Comparison of ENCODE assay signal across 10 cellular contexts in the genomic region with DNA sequence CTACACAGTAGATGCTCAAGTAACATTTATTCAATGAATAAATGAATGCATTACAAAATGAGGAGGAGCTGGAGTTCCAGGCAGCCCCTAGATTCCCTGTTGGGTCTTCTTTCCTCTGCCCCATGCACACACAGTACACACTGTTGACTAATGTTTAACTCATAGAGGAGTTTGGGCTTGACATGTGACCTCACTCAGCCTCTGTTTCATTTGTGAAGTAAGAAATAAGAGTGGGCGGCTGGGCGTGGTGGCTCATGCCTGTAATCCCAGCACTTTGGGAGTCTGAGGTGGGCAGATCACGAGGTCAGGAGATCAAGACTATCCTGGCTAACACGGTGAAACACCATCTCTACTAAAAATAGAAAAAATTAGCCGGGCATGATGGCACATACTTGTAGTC. TPM values are rescaled to one million over a fixed set of nuclear protein-coding genes. Genes with fewer than 3 reads are reported as not detected.
DNase-seq lines count a peak whose midpoint lies in the region; ATAC-seq and TF ChIP-seq lines count a peak whose summit lies in the region.
"Not testable (repeated sequence)": the region's sequence is repeated elsewhere in the genome, so short reads cannot be mapped to it uniquely, and the experiment has no call there.
"Had no signal": no experiment of that assay in that cellular context is flagged by ENCODE, and none has a peak within 500 bp of the region (broad histone marks: within the 10 kb centered on the region; RNA-seq: fewer than 3 reads in every experiment).

No MANE protein-coding gene starts in this region.

- not testable (repeated sequence) for H3K4me3 ChIP-seq in lower lobe of right lung

- H3K27me3 ChIP-seq in lower lobe of right lung (ENCODE audit: low read depth) = not testable (repeated sequence)

- peak; percentile 52 for ATAC-seq in GM18909 (IDR thresholded peaks at IDR 0.05; ENCODE audit: poor library complexity, unreplicated experiment)
- ATAC-seq in activated T-cell treated with anti-CD3 and anti-CD28 coated beads, Interleukin-2, amount 50 U/mL, for 72 hours (replicated peaks in 1 of 2) = peak; percentile 78 to 85
- peak; percentile 68 to 84 for ATAC-seq in lower lobe of right lung

- H3K4me1 ChIP-seq in lower lobe of right lung = peaks cover 29% of the 10 kb centered on the region

- H3K36me3 Mint-ChIP-seq in activated T-cell treated with anti-CD3 and anti-CD28 coated beads, Interleukin-2, amount 50 U/mL, for 72 hours (ENCODE audit: insufficient read depth in 2 of 2) = not testable (repeated sequence)

- H3K36me3 ChIP-seq in lower lobe of right lung = not testable (repeated sequence)

- H3K4me1 Mint-ChIP-seq in activated T-cell treated with anti-CD3 and anti-CD28 coated beads, Interleukin-2, amount 50 U/mL, for 72 hours (ENCODE audit: low read depth) = peaks cover 11% of the 10 kb centered on the region

- not testable (repeated sequence) for TF ChIP-seq CTCF in lower lobe of right lung (IDR thresholded peaks at IDR 0.05)

- H3K9me3 ChIP-seq in lower lobe of right lung = not testable (repeated sequence)

- H3K4me3 Mint-ChIP-seq in activated T-cell treated with anti-CD3 and anti-CD28 coated beads, Interleukin-2, amount 50 U/mL, for 72 hours = not testable (repeated sequence)

- H3K27ac ChIP-seq in lower lobe of right lung = peak overlapping the region; percentile 46

- intact Hi-C loops in lower lobe of right lung (cut with DNase I) = not testable (repeated sequence)

- DNase-seq in LHCN-M2 (ENCODE audit: low read depth) = peak; percentile 78
- DNase-seq in activated T-cell treated with anti-CD3 and anti-CD28 coated beads, Interleukin-2, amount 50 U/mL, for 72 hours = peak in 1 of 2 donors; percentile 22
- DNase-seq in fibroblast of peridontal ligament (ENCODE audit: extremely low read depth) = peak; percentile 59
- peak; percentile 61 for DNase-seq in lower lobe of right lung

- H3K27ac Mint-ChIP-seq in activated T-cell treated with anti-CD3 and anti-CD28 coated beads, Interleukin-2, amount 50 U/mL, for 72 hours = not testable (repeated sequence)

- H3K9me3 Mint-ChIP-seq in activated T-cell treated with anti-CD3 and anti-CD28 coated beads, Interleukin-2, amount 50 U/mL, for 72 hours = not testable (repeated sequence)

- not testable (repeated sequence) for H3K27me3 Mint-ChIP-seq in activated T-cell treated with anti-CD3 and anti-CD28 coated beads, Interleukin-2, amount 50 U/mL, for 72 hours (ENCODE audit: low read depth)

RNA-seq across cellular contexts. Expression of gene SLC51B, which starts 1.0 kb away (rescaled TPM):
- total RNA-seq in LHCN-M2 (2014; rRNA removed) = 0.23 TPM in 1 of 2 replicates, not detected in the other
- not detected for polyA plus RNA-seq in LHCN-M2 (2012)
- total RNA-seq in activated T-cell treated with anti-CD3 and anti-CD28 coated beads, Interleukin-2, amount 50 U/mL, for 72 hours = not detected
- 3.2 TPM for total RNA-seq in lower lobe of right lung
- total RNA-seq: CD8-positive, alpha-beta memory T cell; cerebellum; esophagus squamous epithelium; natural killer cell; temporal lobe had no signal
- polyA plus RNA-seq: CD8-positive, alpha-beta memory T cell had no signal

RNA-seq across cellular contexts. Expression of gene MTFMT, which starts 14.8 kb away (rescaled TPM):
- total RNA-seq in LHCN-M2 (2014; rRNA removed) (28.7 and 36.5 TPM in 2 replicates), lower lobe of right lung (15.7 TPM)
- polyA plus RNA-seq in LHCN-M2 (2012) = 9.3 TPM
- 10 to 100 TPM; 12.9 to 18.2 TPM for total RNA-seq in activated T-cell treated with anti-CD3 and anti-CD28 coated beads, Interleukin-2, amount 50 U/mL, for 72 hours

RNA-seq across cellular contexts. Expression of gene RASL12, which starts 23.6 kb away (rescaled TPM):
- total RNA-seq in LHCN-M2 (2014; rRNA removed) (not detected in 2 replicates), lower lobe of right lung (21.5 TPM)
- polyA plus RNA-seq in LHCN-M2 (2012) = not detected
- total RNA-seq in activated T-cell treated with anti-CD3 and anti-CD28 coated beads, Interleukin-2, amount 50 U/mL, for 72 hours = not detected
- total RNA-seq: CD8-positive, alpha-beta memory T cell; natural killer cell had no signal
- polyA plus RNA-seq: CD8-positive, alpha-beta memory T cell had no signal

RNA-seq across cellular contexts. Expression of gene KBTBD13, which starts 32.3 kb away (rescaled TPM):
- total RNA-seq in LHCN-M2 (2014; rRNA removed) (not detected in 2 replicates), lower lobe of right lung (not detected)
- polyA plus RNA-seq in LHCN-M2 (2012) = not detected
- total RNA-seq in activated T-cell treated with anti-CD3 and anti-CD28 coated beads, Interleukin-2, amount 50 U/mL, for 72 hours = not detected
- total RNA-seq: CD8-positive, alpha-beta memory T cell; cerebellum; esophagus squamous epithelium; natural killer cell; temporal lobe had no signal
- polyA plus RNA-seq: CD8-positive, alpha-beta memory T cell had no signal

RNA-seq across cellular contexts. Expression of gene SPG21, which starts 54.5 kb away (rescaled TPM):
- total RNA-seq in LHCN-M2 (2014; rRNA removed) (96.8 and 99.6 TPM in 2 replicates), lower lobe of right lung (110 TPM)
- 67.6 TPM for polyA plus RNA-seq in LHCN-M2 (2012)
- 10 to 100 TPM; 52.2 to 57.9 TPM for total RNA-seq in activated T-cell treated with anti-CD3 and anti-CD28 coated beads, Interleukin-2, amount 50 U/mL, for 72 hours

Comparison
In these comparisons a context has a peak if more than half of its experiments do, and no peak if none do; other contexts are left out.
1. RNA of gene RASL12, which starts 23.6 kb away (total RNA-seq): 21.5 TPM in lower lobe of right lung (single experiment); not detected in activated T-cell treated with anti-CD3 and anti-CD28 coated beads, Interleukin-2, amount 50 U/mL, for 72 hours and not detected in LHCN-M2; every median in the first group is over 10 times any median in the second.
2. Peak in every context shown above with its lines, with median percentiles within 50 percentile points of each other: ATAC-seq.